ENCODE assay signal across 8 cellular contexts in genomic region chr5:62305715-62306493, GRCh38. TPM values are rescaled to one million over a fixed set of nuclear protein-coding genes. Genes with fewer than 3 reads are reported as not detected.
DNase-seq lines count a peak whose midpoint lies in the region; ATAC-seq and TF ChIP-seq lines count a peak whose summit lies in the region.

Gene KIF2A, plus strand, starts transcription at chr5:62306206. Its CDS starts 267 bp downstream, at chr5:62306473.

- no peaks in the 10 kb centered on the region for H3K27me3 Mint-ChIP-seq in IgD-negative memory B cell

- no peaks in the 10 kb centered on the region for H3K9me3 Mint-ChIP-seq in IgD-negative memory B cell

- ATAC-seq in GM21576 (IDR thresholded peaks at IDR 0.05; ENCODE audit: unreplicated experiment): peak; percentile 89

- peak; percentile 47 for DNase-seq in DMS153 treated with DMSO at 0.1 percent for 48 hours (lab: John Stamatoyannopoulos, UW; ENCODE audit: unreplicated experiment)
- DNase-seq in OCI-M1 (lab: John Stamatoyannopoulos, UW): peak; percentile 97
- peak; percentile 91 for DNase-seq in activated T-cell treated with anti-CD3 and anti-CD28 coated beads for 24 hours (ENCODE audit: low read depth)
- DNase-seq in epithelial cell of esophagus (ENCODE audit: low read depth): peak; percentile 95
- DNase-seq in stimulated activated CD8-positive, alpha-beta memory T cell treated with anti-CD3 and anti-CD28 coated beads, Interleukin-2, amount 100 ng/mL, for 48 hours (ENCODE audit: low read depth in 2 of 2): peak; percentile 87 to 92

- H3K27me3 ChIP-seq in mononuclear cell (ENCODE audit: insufficient read depth, low read length): no peaks in the 10 kb centered on the region

- H3K9me3 ChIP-seq in mononuclear cell (ENCODE audit: low read depth, low read length): no peaks in the 10 kb centered on the region

- H3K4me1 ChIP-seq in mononuclear cell (ENCODE audit: insufficient read depth, low read length): peaks cover 32% of the 10 kb centered on the region

- H3K4me3 ChIP-seq in epithelial cell of esophagus (ENCODE audit: low read length) (peak within 1 kb of the TSS; percentile 79), mononuclear cell (ENCODE audit: low read length) (peak within 1 kb of the TSS; percentile 88)

- peak within 1 kb of the TSS; percentile 97 to 99 (median 97) for H3K4me3 Mint-ChIP-seq in IgD-negative memory B cell

- peaks cover 34 to 39% (median 37%) of the 10 kb centered on the region in 3 donors for H3K4me1 Mint-ChIP-seq in IgD-negative memory B cell

- peak within 1 kb of the TSS; percentile 92 to 98 (median 96) for H3K27ac Mint-ChIP-seq in IgD-negative memory B cell

- no peak for TF ChIP-seq CTCF in epithelial cell of esophagus (IDR thresholded peaks at IDR 0.05; ENCODE audit: insufficient read depth, low read depth, low read length, missing control alignments)

- H3K36me3 Mint-ChIP-seq in IgD-negative memory B cell: peaks cover 3% of the 10 kb centered on the region

RNA-seq across cellular contexts. Expression of gene KIF2A, which starts in this region (rescaled TPM):
- polyA plus RNA-seq in IgD-negative memory B cell: 61.1 TPM
- 208 TPM for total RNA-seq in mononuclear cell

Comparison
In these comparisons a context has a peak if more than half of its experiments do, and no peak if none do; other contexts are left out.
1. Peak in every context shown above with its lines: DNase-seq, ATAC-seq and H3K4me3 ChIP-seq.
2. DNase-seq: peak in every context shown above with its lines; median percentile 97 in OCI-M1; 95 in epithelial cell of esophagus; 91 in activated T-cell treated with anti-CD3 and anti-CD28 coated beads for 24 hours; 90 in stimulated activated CD8-positive, alpha-beta memory T cell treated with anti-CD3 and anti-CD28 coated beads, Interleukin-2, amount 100 ng/mL, for 48 hours; 47 in DMS153 treated with DMSO at 0.1 percent for 48 hours.